Comparison of ENCODE assay signal across 9 cellular contexts in genomic region chr6:35297541-35298481, GRCh38. TPM values are rescaled to one million over a fixed set of nuclear protein-coding genes. Genes with fewer than 3 reads are reported as not detected.
DNase-seq lines count a peak whose midpoint lies in the region; ATAC-seq and TF ChIP-seq lines count a peak whose summit lies in the region.
"Had no signal": no experiment of that assay in that cellular context is flagged by ENCODE, and none has a peak within 500 bp of the region (broad histone marks: within the 10 kb centered on the region; RNA-seq: fewer than 3 reads in every experiment).

Gene DEF6 (plus strand): TSS chr6:35297818. CDS start chr6:35297857, 39 bp downstream.

- no CpG with 5 or more reads among the region's 36 CpGs for WGBS in mesendoderm (ENCODE audit: extremely low coverage, insufficient coverage, low lambda C conversion rate)

- H3K4ac ChIP-seq in mesendoderm (ENCODE audit: low read depth, low read length), result no peak within 1 kb of the TSS

- H3K27ac ChIP-seq in mesendoderm (ENCODE audit: low read depth, low read length), result no peak within 1 kb of the TSS
- H3K27ac ChIP-seq: SJSA1 had no signal

- peak within 1 kb of the TSS; percentile 24 for H3K18ac ChIP-seq in mesendoderm (ENCODE audit: low read length)

- H2AK5ac ChIP-seq in mesendoderm (ENCODE audit: low read length), result peak within 1 kb of the TSS; percentile 5

- H3K4me2 ChIP-seq in mesendoderm (ENCODE audit: low read length), result peak within 1 kb of the TSS; percentile 51

- H3K4me3 ChIP-seq in BE2C (ENCODE audit: low read depth, low read length) (peak within 1 kb of the TSS; percentile 45), mesendoderm (ENCODE audit: low read length) (no peak within 1 kb of the TSS)
- H3K4me3 ChIP-seq: SJSA1 had no signal

- no peak within 1 kb of the TSS for H4K8ac ChIP-seq in mesendoderm (ENCODE audit: low read depth, low read length)

- H2BK5ac ChIP-seq in mesendoderm (ENCODE audit: low read length), result no peak within 1 kb of the TSS

- POLR2A ChIA-PET in activated CD4-positive, alpha-beta memory T cell treated with anti-CD3 and anti-CD28 coated beads, Interleukin-2, amount 10 ng/mL, durations not matched to agents 7 days and 5 days (lab: Charles Lee), result interaction anchor here (0.7 to 7.4 kb wide), 18 partner anchors 11 to 435 kb away, joined by 3 to 190 read pairs (median 4); partner anchors contain the start of genes FANCE, PPARD, RPL10A and ZNF76

- H3K79me1 ChIP-seq in mesendoderm (ENCODE audit: low read length), result no peaks in the 10 kb centered on the region

- H3K9me3 ChIP-seq in BE2C, result no peaks in the 10 kb centered on the region
- H3K9me3 ChIP-seq: SJSA1 had no signal

- H3K56ac ChIP-seq in mesendoderm (ENCODE audit: low read length), result peak within 1 kb of the TSS; percentile 91

- CTCF ChIA-PET in activated CD4-positive, alpha-beta memory T cell treated with anti-CD3 and anti-CD28 coated beads, Interleukin-2, amount 10 ng/mL, durations not matched to agents 7 days and 5 days (lab: Charles Lee), result interaction anchor here (0.7 to 7.2 kb wide), 21 partner anchors 9 to 438 kb away, joined by 3 to 172 read pairs (median 5); partner anchors contain the start of genes FANCE, PPARD and RPL10A

- H2BK15ac ChIP-seq in mesendoderm (replicated peaks; ENCODE audit: low read depth), result no peak within 1 kb of the TSS

- no peaks in the 10 kb centered on the region for H3K27me3 Mint-ChIP-seq in activated CD4-positive, alpha-beta memory T cell treated with anti-CD3 and anti-CD28 coated beads, Interleukin-2, amount 10 ng/mL, durations not matched to agents 7 days and 5 days

- H3K27ac Mint-ChIP-seq in activated CD4-positive, alpha-beta memory T cell treated with anti-CD3 and anti-CD28 coated beads, Interleukin-2, amount 10 ng/mL, durations not matched to agents 7 days and 5 days, result peak within 1 kb of the TSS; percentile 95

- H3K23ac ChIP-seq in mesendoderm (ENCODE audit: low read length), result no peak within 1 kb of the TSS

- ATAC-seq in HG03432 (IDR thresholded peaks at IDR 0.05; ENCODE audit: unreplicated experiment), result peak; percentile 84

- H3K9me3 Mint-ChIP-seq in activated CD4-positive, alpha-beta memory T cell treated with anti-CD3 and anti-CD28 coated beads, Interleukin-2, amount 10 ng/mL, durations not matched to agents 7 days and 5 days, result no peaks in the 10 kb centered on the region

- no peaks in the 10 kb centered on the region for H3K27me3 ChIP-seq in BE2C
- H3K27me3 ChIP-seq in mesendoderm (ENCODE audit: insufficient read depth, low read length, poor library complexity), result no peaks in the 10 kb centered on the region
- H3K27me3 ChIP-seq: SJSA1 had no signal

- H3K4me1 ChIP-seq in BE2C (no peaks in the 10 kb centered on the region), mesendoderm (ENCODE audit: control insufficient read depth, low read depth, low read length) (peaks cover 5% of the 10 kb centered on the region)
- H3K4me1 ChIP-seq: SJSA1 had no signal

- no peak within 1 kb of the TSS for H4K5ac ChIP-seq in mesendoderm (ENCODE audit: low read length)

- H3K36me3 ChIP-seq in BE2C, result no peaks in the 10 kb centered on the region; the same call in 1 of the 2 replicates
- H3K36me3 ChIP-seq in mesendoderm (ENCODE audit: control insufficient read depth, insufficient read depth, low read length), result no peaks in the 10 kb centered on the region

- H3K4me1 Mint-ChIP-seq in activated CD4-positive, alpha-beta memory T cell treated with anti-CD3 and anti-CD28 coated beads, Interleukin-2, amount 10 ng/mL, durations not matched to agents 7 days and 5 days, result peaks cover 50% of the 10 kb centered on the region

- H3K9ac ChIP-seq in mesendoderm (ENCODE audit: low read length), result peak within 1 kb of the TSS; percentile 73

- DNase-seq in BE2C, result peak; percentile 83
- peak; percentile 57 for DNase-seq in NCI-H748 (lab: John Stamatoyannopoulos, UW; ENCODE audit: unreplicated experiment)
- DNase-seq in activated CD4-positive, alpha-beta memory T cell treated with anti-CD3 and anti-CD28 coated beads, Interleukin-2, amount 10 ng/mL, durations not matched to agents 7 days and 5 days, result peak; percentile 94
- DNase-seq in effector CD8-positive, alpha-beta T cell (lab: John Stamatoyannopoulos, UW), result peak; percentile 77
- peak; percentile 94 for DNase-seq in mesendoderm
- DNase-seq in stimulated activated CD8-positive, alpha-beta memory T cell treated with anti-CD3 and anti-CD28 coated beads, Interleukin-15, amount 100 ng/mL, for 48 hours (ENCODE audit: low read depth in 2 of 2), result peak; percentile 80 to 84

- peaks cover 56% of the 10 kb centered on the region for H3K36me3 Mint-ChIP-seq in activated CD4-positive, alpha-beta memory T cell treated with anti-CD3 and anti-CD28 coated beads, Interleukin-2, amount 10 ng/mL, durations not matched to agents 7 days and 5 days (ENCODE audit: low read depth)

- peak within 1 kb of the TSS; percentile 79 for H3K4me3 Mint-ChIP-seq in activated CD4-positive, alpha-beta memory T cell treated with anti-CD3 and anti-CD28 coated beads, Interleukin-2, amount 10 ng/mL, durations not matched to agents 7 days and 5 days

- no peak within 1 kb of the TSS for H2BK120ac ChIP-seq in mesendoderm (ENCODE audit: low read depth, low read length)

- TF ChIP-seq POLR2A in GM19099 (IDR thresholded peaks at IDR 0.05; ENCODE audit: extremely low read depth, insufficient read length, low read depth), result peak; percentile 69

- H3K79me2 ChIP-seq in mesendoderm (ENCODE audit: control insufficient read depth, insufficient read depth, low read length), result no peaks in the 10 kb centered on the region

- TF ChIP-seq CTCF in BE2C (IDR thresholded peaks at IDR 0.05; ENCODE audit: low read depth, low read length), result peak; percentile 85

RNA-seq across cellular contexts. Expression of gene DEF6, which starts in this region (rescaled TPM):
- 2.5 TPM for polyA plus RNA-seq in BE2C (2012; ENCODE audit: insufficient read depth, insufficient read length, low read depth)
- 100 to 1,000 TPM; 201 to 215 TPM for total RNA-seq in activated CD4-positive, alpha-beta memory T cell treated with anti-CD3 and anti-CD28 coated beads, Interleukin-2, amount 10 ng/mL, durations not matched to agents 7 days and 5 days
- polyA plus RNA-seq in mesendoderm (2013, experiment 1 of 2), result 3.8 TPM
- polyA plus RNA-seq in mesendoderm (2013, experiment 2 of 2), result 3.3 TPM
